In genomic region chr1:39799770-39800470, GRCh38 we compare ENCODE assay signal across 8 cellular contexts. TPM values are rescaled to one million over a fixed set of nuclear protein-coding genes. Genes with fewer than 3 reads are reported as not detected.
DNase-seq lines count a peak whose midpoint lies in the region; ATAC-seq and TF ChIP-seq lines count a peak whose summit lies in the region.

No MANE protein-coding gene starts in this region.

- peak overlapping the region; percentile 80 for H3K27ac Mint-ChIP-seq in activated CD4-positive, alpha-beta memory T cell treated with anti-CD3 and anti-CD28 coated beads, Interleukin-2, amount 10 ng/mL, durations not matched to agents 7 days and 5 days
- H3K27ac Mint-ChIP-seq in mesothelial cell of epicardium, result no peak overlapping the region

- peak; percentile 84 for TF ChIP-seq CTCF in mesothelial cell of epicardium (IDR thresholded peaks at IDR 0.05; ENCODE audit: unreplicated experiment)

- no peaks in the 10 kb centered on the region for H3K27me3 Mint-ChIP-seq in activated CD4-positive, alpha-beta memory T cell treated with anti-CD3 and anti-CD28 coated beads, Interleukin-2, amount 10 ng/mL, durations not matched to agents 7 days and 5 days
- peaks cover 8% of the 10 kb centered on the region for H3K27me3 Mint-ChIP-seq in mesothelial cell of epicardium (ENCODE audit: low read depth)

- peaks cover 3% of the 10 kb centered on the region for H3K4me1 ChIP-seq in effector memory CD4-positive, alpha-beta T cell (ENCODE audit: control insufficient read depth, insufficient read depth, low read length, poor library complexity, severe bottlenecking)

- no peaks in the 10 kb centered on the region for H3K9me3 ChIP-seq in effector memory CD4-positive, alpha-beta T cell (ENCODE audit: control insufficient read depth, low read length)

- H3K27ac ChIP-seq in effector memory CD4-positive, alpha-beta T cell (ENCODE audit: insufficient read depth, low read length, poor library complexity, severe bottlenecking), result peak overlapping the region; percentile 64

- DNase-seq in Ammon's horn (ENCODE audit: low spot score), result peak; percentile 71
- DNase-seq in NCI-H748 (lab: John Stamatoyannopoulos, UW; ENCODE audit: unreplicated experiment), result peak; percentile 96
- DNase-seq in activated CD4-positive, alpha-beta memory T cell treated with anti-CD3 and anti-CD28 coated beads, Interleukin-2, amount 10 ng/mL, durations not matched to agents 7 days and 5 days, result peak; percentile 72
- peak; percentile 33 to 60 (median 39) for DNase-seq in effector memory CD4-positive, alpha-beta T cell
- DNase-seq in mesothelial cell of epicardium (ENCODE audit: low spot score in 2 of 2, unreplicated experiment in 2 of 2), result peak in 1 of 2 experiments; percentile 72
- DNase-seq in stimulated activated CD8-positive, alpha-beta memory T cell treated with anti-CD3 and anti-CD28 coated beads, Interleukin-4, amount 100 ng/mL, for 1 hour (ENCODE audit: low read depth in 2 of 2, low spot score in 1 of 2), result peak; percentile 45 to 47

- POLR2A ChIA-PET in activated CD4-positive, alpha-beta memory T cell treated with anti-CD3 and anti-CD28 coated beads, Interleukin-2, amount 10 ng/mL, durations not matched to agents 7 days and 5 days (lab: Charles Lee), result interaction anchor here (1.2 to 2.8 kb wide), 6 partner anchors 19 to 240 kb away, joined by 3 to 19 read pairs (median 5); partner anchors contain the start of genes CAP1 and PPIE

- CTCF ChIA-PET in activated CD4-positive, alpha-beta memory T cell treated with anti-CD3 and anti-CD28 coated beads, Interleukin-2, amount 10 ng/mL, durations not matched to agents 7 days and 5 days (lab: Charles Lee), result interaction anchor here (0.5 to 4.5 kb wide), 24 partner anchors 10 to 393 kb away, joined by 3 to 41 read pairs (median 4); partner anchors contain the start of genes BMP8B, HPCAL4, MYCL and PPIE

- peak overlapping the region; percentile 37 for H3K4me3 ChIP-seq in effector memory CD4-positive, alpha-beta T cell (ENCODE audit: insufficient read depth, low read depth, low read length, poor library complexity, severe bottlenecking)

- no peaks in the 10 kb centered on the region for H3K36me3 ChIP-seq in effector memory CD4-positive, alpha-beta T cell (ENCODE audit: control insufficient read depth, insufficient read depth, low read length)

- ATAC-seq in GM18907 (IDR thresholded peaks at IDR 0.05; ENCODE audit: unreplicated experiment), result peak; percentile 64
- peak; percentile 55 for ATAC-seq in HG03108 (IDR thresholded peaks at IDR 0.05; ENCODE audit: unreplicated experiment)

- H3K4me1 Mint-ChIP-seq in activated CD4-positive, alpha-beta memory T cell treated with anti-CD3 and anti-CD28 coated beads, Interleukin-2, amount 10 ng/mL, durations not matched to agents 7 days and 5 days, result peaks cover 13% of the 10 kb centered on the region
- no peaks in the 10 kb centered on the region for H3K4me1 Mint-ChIP-seq in mesothelial cell of epicardium

- H3K27me3 ChIP-seq in effector memory CD4-positive, alpha-beta T cell (replicated peaks; ENCODE audit: control insufficient read depth, insufficient read depth, low read length, poor library complexity, severe bottlenecking), result no peaks in the 10 kb centered on the region

- H3K36me3 Mint-ChIP-seq in activated CD4-positive, alpha-beta memory T cell treated with anti-CD3 and anti-CD28 coated beads, Interleukin-2, amount 10 ng/mL, durations not matched to agents 7 days and 5 days (ENCODE audit: low read depth), result no peaks in the 10 kb centered on the region
- no peaks in the 10 kb centered on the region for H3K36me3 Mint-ChIP-seq in mesothelial cell of epicardium

- no peaks in the 10 kb centered on the region for H3K9me3 Mint-ChIP-seq in activated CD4-positive, alpha-beta memory T cell treated with anti-CD3 and anti-CD28 coated beads, Interleukin-2, amount 10 ng/mL, durations not matched to agents 7 days and 5 days
- peaks cover 3% of the 10 kb centered on the region for H3K9me3 Mint-ChIP-seq in mesothelial cell of epicardium

- peak overlapping the region; percentile 63 for H3K4me3 Mint-ChIP-seq in activated CD4-positive, alpha-beta memory T cell treated with anti-CD3 and anti-CD28 coated beads, Interleukin-2, amount 10 ng/mL, durations not matched to agents 7 days and 5 days
- H3K4me3 Mint-ChIP-seq in mesothelial cell of epicardium, result no peak overlapping the region

RNA-seq across cellular contexts. Expression of gene BMP8B, which starts 11.3 kb away (rescaled TPM):
- under 1 TPM; 0.60 to 0.65 TPM for total RNA-seq in activated CD4-positive, alpha-beta memory T cell treated with anti-CD3 and anti-CD28 coated beads, Interleukin-2, amount 10 ng/mL, durations not matched to agents 7 days and 5 days
- total RNA-seq in mesothelial cell of epicardium, result 0.14 to 0.31 TPM (median 0.18 TPM) in 3 replicates

RNA-seq across cellular contexts. Expression of gene OXCT2, which starts 28.8 kb away (rescaled TPM):
- 1 to 10 TPM in 1 of 2 experiments, under 1 TPM in 1; 0.88 to 1.0 TPM for total RNA-seq in activated CD4-positive, alpha-beta memory T cell treated with anti-CD3 and anti-CD28 coated beads, Interleukin-2, amount 10 ng/mL, durations not matched to agents 7 days and 5 days
- 0.20 to 0.65 TPM (median 0.22 TPM) in 3 replicates for total RNA-seq in mesothelial cell of epicardium
